Comparison of ENCODE assay signal across 1 cellular context in the genomic region with DNA sequence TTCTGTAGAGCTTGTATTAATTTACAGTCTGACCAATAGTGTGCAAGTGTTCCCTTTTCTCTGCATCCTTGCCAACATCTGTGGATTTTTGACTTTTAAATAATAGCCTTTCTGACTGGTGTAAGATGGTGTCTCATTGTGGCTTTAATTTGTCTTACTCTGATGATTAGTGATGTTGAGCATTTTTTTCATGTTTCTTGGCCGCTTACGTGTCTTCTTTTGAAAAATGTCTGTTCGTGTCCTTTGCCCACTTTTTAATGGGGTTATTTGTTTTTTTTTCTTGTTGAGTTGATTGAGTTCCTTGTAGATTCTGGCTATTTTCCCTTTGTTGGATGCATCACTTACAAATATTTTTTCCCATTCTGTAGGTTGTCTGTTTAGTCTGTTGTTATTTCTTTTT.
TF ChIP-seq lines count a peak whose summit lies in the region.

No MANE protein-coding gene starts in this region.

TF ChIP-seq in K562, 482 proteins besides CTCF, POLR2A, EP300 and RAD21:
- TF ChIP-seq CBX8 (IDR thresholded peaks at IDR 0.05; ENCODE audit: borderline replicate concordance, extremely low read depth, low read depth, low read length, poor library complexity, severe bottlenecking) (peak; percentile 77), TBP (optimal IDR thresholded peaks at IDR 0.05; ENCODE audit: low read depth, low read length) (no peak)
- TF ChIP-seq, protein P1, sequence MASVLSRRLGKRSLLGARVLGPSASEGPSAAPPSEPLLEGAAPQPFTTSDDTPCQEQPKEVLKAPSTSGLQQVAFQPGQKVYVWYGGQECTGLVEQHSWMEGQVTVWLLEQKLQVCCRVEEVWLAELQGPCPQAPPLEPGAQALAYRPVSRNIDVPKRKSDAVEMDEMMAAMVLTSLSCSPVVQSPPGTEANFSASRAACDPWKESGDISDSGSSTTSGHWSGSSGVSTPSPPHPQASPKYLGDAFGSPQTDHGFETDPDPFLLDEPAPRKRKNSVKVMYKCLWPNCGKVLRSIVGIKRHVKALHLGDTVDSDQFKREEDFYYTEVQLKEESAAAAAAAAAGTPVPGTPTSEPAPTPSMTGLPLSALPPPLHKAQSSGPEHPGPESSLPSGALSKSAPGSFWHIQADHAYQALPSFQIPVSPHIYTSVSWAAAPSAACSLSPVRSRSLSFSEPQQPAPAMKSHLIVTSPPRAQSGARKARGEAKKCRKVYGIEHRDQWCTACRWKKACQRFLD (CRISPR knock-in tag; IDR thresholded peaks at IDR 0.05), result no peak
- TF ChIP-seq, protein P2, sequence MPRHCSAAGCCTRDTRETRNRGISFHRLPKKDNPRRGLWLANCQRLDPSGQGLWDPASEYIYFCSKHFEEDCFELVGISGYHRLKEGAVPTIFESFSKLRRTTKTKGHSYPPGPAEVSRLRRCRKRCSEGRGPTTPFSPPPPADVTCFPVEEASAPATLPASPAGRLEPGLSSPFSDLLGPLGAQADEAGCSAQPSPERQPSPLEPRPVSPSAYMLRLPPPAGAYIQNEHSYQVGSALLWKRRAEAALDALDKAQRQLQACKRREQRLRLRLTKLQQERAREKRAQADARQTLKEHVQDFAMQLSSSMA (CRISPR knock-in tag; IDR thresholded peaks at IDR 0.05), result no peak
